Comparison of ENCODE assay signal across 1 cellular context in the genomic region with DNA sequence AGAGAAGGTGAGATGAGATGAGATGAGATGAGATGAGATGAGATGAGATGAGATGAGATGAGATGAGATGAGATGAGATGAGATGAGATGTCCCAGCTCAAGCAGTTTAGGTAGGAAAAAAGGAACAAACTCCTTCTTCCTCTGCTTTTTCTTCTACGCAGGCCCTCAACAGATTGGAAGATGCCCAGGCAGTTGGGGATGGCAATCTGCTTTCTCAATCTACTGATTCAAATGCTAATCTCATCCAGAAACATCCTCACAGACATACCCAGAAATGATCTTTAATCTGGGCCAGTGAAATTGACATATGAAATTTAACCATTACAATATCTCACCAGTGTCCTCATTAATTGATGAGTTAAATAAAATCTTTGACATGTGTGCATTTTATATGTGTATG.
TF ChIP-seq lines count a peak whose summit lies in the region.

No MANE protein-coding gene starts in this region.

TF ChIP-seq in GM23338, 12 proteins besides CTCF, POLR2A, EP300 and RAD21 (continued from another document):
- TF ChIP-seq, protein P1, sequence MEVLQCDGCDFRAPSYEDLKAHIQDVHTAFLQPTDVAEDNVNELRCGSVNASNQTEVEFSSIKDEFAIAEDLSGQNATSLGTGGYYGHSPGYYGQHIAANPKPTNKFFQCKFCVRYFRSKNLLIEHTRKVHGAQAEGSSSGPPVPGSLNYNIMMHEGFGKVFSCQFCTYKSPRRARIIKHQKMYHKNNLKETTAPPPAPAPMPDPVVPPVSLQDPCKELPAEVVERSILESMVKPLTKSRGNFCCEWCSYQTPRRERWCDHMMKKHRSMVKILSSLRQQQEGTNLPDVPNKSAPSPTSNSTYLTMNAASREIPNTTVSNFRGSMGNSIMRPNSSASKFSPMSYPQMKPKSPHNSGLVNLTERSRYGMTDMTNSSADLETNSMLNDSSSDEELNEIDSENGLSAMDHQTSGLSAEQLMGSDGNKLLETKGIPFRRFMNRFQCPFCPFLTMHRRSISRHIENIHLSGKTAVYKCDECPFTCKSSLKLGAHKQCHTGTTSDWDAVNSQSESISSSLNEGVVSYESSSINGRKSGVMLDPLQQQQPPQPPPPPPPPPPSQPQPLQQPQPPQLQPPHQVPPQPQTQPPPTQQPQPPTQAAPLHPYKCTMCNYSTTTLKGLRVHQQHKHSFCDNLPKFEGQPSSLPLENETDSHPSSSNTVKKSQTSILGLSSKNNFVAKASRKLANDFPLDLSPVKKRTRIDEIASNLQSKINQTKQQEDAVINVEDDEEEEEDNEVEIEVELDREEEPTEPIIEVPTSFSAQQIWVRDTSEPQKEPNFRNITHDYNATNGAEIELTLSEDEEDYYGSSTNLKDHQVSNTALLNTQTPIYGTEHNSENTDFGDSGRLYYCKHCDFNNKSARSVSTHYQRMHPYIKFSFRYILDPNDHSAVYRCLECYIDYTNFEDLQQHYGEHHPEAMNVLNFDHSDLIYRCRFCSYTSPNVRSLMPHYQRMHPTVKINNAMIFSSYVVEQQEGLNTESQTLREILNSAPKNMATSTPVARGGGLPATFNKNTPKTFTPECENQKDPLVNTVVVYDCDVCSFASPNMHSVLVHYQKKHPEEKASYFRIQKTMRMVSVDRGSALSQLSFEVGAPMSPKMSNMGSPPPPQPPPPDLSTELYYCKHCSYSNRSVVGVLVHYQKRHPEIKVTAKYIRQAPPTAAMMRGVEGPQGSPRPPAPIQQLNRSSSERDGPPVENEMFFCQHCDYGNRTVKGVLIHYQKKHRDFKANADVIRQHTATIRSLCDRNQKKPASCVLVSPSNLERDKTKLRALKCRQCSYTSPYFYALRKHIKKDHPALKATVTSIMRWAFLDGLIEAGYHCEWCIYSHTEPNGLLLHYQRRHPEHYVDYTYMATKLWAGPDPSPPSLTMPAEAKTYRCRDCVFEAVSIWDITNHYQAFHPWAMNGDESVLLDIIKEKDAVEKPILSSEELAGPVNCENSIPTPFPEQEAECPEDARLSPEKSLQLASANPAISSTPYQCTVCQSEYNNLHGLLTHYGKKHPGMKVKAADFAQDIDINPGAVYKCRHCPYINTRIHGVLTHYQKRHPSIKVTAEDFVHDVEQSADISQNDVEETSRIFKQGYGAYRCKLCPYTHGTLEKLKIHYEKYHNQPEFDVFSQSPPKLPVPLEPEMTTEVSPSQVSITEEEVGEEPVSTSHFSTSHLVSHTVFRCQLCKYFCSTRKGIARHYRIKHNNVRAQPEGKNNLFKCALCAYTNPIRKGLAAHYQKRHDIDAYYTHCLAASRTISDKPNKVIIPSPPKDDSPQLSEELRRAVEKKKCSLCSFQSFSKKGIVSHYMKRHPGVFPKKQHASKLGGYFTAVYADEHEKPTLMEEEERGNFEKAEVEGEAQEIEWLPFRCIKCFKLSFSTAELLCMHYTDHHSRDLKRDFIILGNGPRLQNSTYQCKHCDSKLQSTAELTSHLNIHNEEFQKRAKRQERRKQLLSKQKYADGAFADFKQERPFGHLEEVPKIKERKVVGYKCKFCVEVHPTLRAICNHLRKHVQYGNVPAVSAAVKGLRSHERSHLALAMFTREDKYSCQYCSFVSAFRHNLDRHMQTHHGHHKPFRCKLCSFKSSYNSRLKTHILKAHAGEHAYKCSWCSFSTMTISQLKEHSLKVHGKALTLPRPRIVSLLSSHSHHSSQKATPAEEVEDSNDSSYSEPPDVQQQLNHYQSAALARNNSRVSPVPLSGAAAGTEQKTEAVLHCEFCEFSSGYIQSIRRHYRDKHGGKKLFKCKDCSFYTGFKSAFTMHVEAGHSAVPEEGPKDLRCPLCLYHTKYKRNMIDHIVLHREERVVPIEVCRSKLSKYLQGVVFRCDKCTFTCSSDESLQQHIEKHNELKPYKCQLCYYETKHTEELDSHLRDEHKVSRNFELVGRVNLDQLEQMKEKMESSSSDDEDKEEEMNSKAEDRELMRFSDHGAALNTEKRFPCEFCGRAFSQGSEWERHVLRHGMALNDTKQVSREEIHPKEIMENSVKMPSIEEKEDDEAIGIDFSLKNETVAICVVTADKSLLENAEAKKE (CRISPR knock-in tag; IDR thresholded peaks at IDR 0.05) = no peak
- no peak for TF ChIP-seq POLR2AphosphoS5 (IDR thresholded peaks at IDR 0.05; ENCODE audit: low read depth)
- no peak for TF ChIP-seq EZH2 (IDR thresholded peaks at IDR 0.05; ENCODE audit: low read depth, unreplicated experiment)
- no peak for TF ChIP-seq JUNB (IDR thresholded peaks at IDR 0.05; ENCODE audit: unreplicated experiment)
- no peak for TF ChIP-seq CREB1 (CRISPR knock-in tag; IDR thresholded peaks at IDR 0.05; ENCODE audit: low read depth)
- TF ChIP-seq, protein P2, sequence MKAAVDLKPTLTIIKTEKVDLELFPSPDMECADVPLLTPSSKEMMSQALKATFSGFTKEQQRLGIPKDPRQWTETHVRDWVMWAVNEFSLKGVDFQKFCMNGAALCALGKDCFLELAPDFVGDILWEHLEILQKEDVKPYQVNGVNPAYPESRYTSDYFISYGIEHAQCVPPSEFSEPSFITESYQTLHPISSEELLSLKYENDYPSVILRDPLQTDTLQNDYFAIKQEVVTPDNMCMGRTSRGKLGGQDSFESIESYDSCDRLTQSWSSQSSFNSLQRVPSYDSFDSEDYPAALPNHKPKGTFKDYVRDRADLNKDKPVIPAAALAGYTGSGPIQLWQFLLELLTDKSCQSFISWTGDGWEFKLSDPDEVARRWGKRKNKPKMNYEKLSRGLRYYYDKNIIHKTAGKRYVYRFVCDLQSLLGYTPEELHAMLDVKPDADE (IDR thresholded peaks at IDR 0.05) = no peak
- TF ChIP-seq, protein P3, sequence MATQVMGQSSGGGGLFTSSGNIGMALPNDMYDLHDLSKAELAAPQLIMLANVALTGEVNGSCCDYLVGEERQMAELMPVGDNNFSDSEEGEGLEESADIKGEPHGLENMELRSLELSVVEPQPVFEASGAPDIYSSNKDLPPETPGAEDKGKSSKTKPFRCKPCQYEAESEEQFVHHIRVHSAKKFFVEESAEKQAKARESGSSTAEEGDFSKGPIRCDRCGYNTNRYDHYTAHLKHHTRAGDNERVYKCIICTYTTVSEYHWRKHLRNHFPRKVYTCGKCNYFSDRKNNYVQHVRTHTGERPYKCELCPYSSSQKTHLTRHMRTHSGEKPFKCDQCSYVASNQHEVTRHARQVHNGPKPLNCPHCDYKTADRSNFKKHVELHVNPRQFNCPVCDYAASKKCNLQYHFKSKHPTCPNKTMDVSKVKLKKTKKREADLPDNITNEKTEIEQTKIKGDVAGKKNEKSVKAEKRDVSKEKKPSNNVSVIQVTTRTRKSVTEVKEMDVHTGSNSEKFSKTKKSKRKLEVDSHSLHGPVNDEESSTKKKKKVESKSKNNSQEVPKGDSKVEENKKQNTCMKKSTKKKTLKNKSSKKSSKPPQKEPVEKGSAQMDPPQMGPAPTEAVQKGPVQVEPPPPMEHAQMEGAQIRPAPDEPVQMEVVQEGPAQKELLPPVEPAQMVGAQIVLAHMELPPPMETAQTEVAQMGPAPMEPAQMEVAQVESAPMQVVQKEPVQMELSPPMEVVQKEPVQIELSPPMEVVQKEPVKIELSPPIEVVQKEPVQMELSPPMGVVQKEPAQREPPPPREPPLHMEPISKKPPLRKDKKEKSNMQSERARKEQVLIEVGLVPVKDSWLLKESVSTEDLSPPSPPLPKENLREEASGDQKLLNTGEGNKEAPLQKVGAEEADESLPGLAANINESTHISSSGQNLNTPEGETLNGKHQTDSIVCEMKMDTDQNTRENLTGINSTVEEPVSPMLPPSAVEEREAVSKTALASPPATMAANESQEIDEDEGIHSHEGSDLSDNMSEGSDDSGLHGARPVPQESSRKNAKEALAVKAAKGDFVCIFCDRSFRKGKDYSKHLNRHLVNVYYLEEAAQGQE (IDR thresholded peaks at IDR 0.05; ENCODE audit: unreplicated experiment) = no peak
- no peak for TF ChIP-seq STAT1 (IDR thresholded peaks at IDR 0.05; ENCODE audit: unreplicated experiment)
